Comparison of ENCODE assay signal across 13 cellular contexts in genomic region chr2:36408198-36408703, GRCh38. TPM values are rescaled to one million over a fixed set of nuclear protein-coding genes. Genes with fewer than 3 reads are reported as not detected.
DNase-seq lines count a peak whose midpoint lies in the region; ATAC-seq, FAIRE-seq and TF ChIP-seq lines count a peak whose summit lies in the region.
"Had no signal": no experiment of that assay in that cellular context is flagged by ENCODE, and none has a peak within 500 bp of the region (broad histone marks: within the 10 kb centered on the region; RNA-seq: fewer than 3 reads in every experiment).

No MANE protein-coding gene starts in this region.

- no peaks in the 10 kb centered on the region for H3K36me3 ChIP-seq in ovary
- H3K36me3 ChIP-seq: HAP-1 had no signal

- peak; percentile 87 for DNase-seq in ELF-1 (ENCODE audit: low read depth, low spot score)
- peak; percentile 84 for DNase-seq in astrocyte of the hippocampus (ENCODE audit: low read depth, low spot score)
- DNase-seq in Right ventricle myocardium superior: peak; percentile 38
- peak; percentile 27 to 57 (median 35) for DNase-seq in ovary
- no peak for DNase-seq in urothelium cell line (ENCODE audit: low spot score)
- DNase-seq in activated CD8-positive, alpha-beta T cell treated with anti-CD3 and anti-CD28 coated beads, Interleukin-2, amount 10 ng/mL, durations not matched to agents 7 days and 5 days: no peak
- no peak for DNase-seq in stimulated activated naive CD8-positive, alpha-beta T cell treated with anti-CD3 and anti-CD28 coated beads, Interleukin-15, Interleukin-2, amounts not matched to agents 100 U/mL and 50 U/mL, for 24 hours
- DNase-seq: NCI-H524 treated with DMSO at 0.1 percent for 48 hours; stimulated activated naive CD4-positive, alpha-beta T cell had no signal

- intact Hi-C loops in Right ventricle myocardium superior (cut with DNase I): no loop called here
- intact Hi-C loops in ovary (cut with DNase I): no loop called here

- H3K27ac Mint-ChIP-seq in activated CD8-positive, alpha-beta T cell treated with anti-CD3 and anti-CD28 coated beads, Interleukin-2, amount 10 ng/mL, durations not matched to agents 7 days and 5 days: no peak overlapping the region
- H3K27ac Mint-ChIP-seq: activated naive CD4-positive, alpha-beta T cell treated with anti-CD3 and anti-CD28 coated beads, Interleukin-2, amount 50 U/mL, for 72 hours had no signal

- TF ChIP-seq CTCF in ovary (IDR thresholded peaks at IDR 0.05): no peak

- POLR2A ChIA-PET in activated CD8-positive, alpha-beta T cell treated with anti-CD3 and anti-CD28 coated beads, Interleukin-2, amount 10 ng/mL, durations not matched to agents 7 days and 5 days (lab: Charles Lee): no interaction called here

- FAIRE-seq in urothelium cell line (lab: Jason Lieb, UNC): no peak

- ATAC-seq in Right ventricle myocardium superior (ENCODE audit: poor library complexity) (peak; percentile 62), GM18519 (IDR thresholded peaks at IDR 0.05; ENCODE audit: low FRiP score, unreplicated experiment) (no peak)
- no peak for ATAC-seq in activated CD8-positive, alpha-beta T cell treated with anti-CD3 and anti-CD28 coated beads, Interleukin-2, amount 10 ng/mL, durations not matched to agents 7 days and 5 days
- ATAC-seq in stimulated activated naive CD8-positive, alpha-beta T cell treated with anti-CD3 and anti-CD28 coated beads, Interleukin-15, Interleukin-2, amounts not matched to agents 100 U/mL and 50 U/mL, for 24 hours: no peak
- ATAC-seq: activated naive CD4-positive, alpha-beta T cell treated with anti-CD3 and anti-CD28 coated beads, Interleukin-2, amount 50 U/mL, for 72 hours had no signal

- no peak for TF ChIP-seq EP300 in ovary (IDR thresholded peaks at IDR 0.05)

- H3K27me3 Mint-ChIP-seq in activated CD8-positive, alpha-beta T cell treated with anti-CD3 and anti-CD28 coated beads, Interleukin-2, amount 10 ng/mL, durations not matched to agents 7 days and 5 days (ENCODE audit: low read depth): peaks cover 2% of the 10 kb centered on the region

- TF ChIP-seq POLR2A in ovary (IDR thresholded peaks at IDR 0.05): no peak

- no peaks in the 10 kb centered on the region for H3K4me1 Mint-ChIP-seq in activated CD8-positive, alpha-beta T cell treated with anti-CD3 and anti-CD28 coated beads, Interleukin-2, amount 10 ng/mL, durations not matched to agents 7 days and 5 days (ENCODE audit: low read depth)

- H3K4me3 Mint-ChIP-seq in activated CD8-positive, alpha-beta T cell treated with anti-CD3 and anti-CD28 coated beads, Interleukin-2, amount 10 ng/mL, durations not matched to agents 7 days and 5 days: no peak overlapping the region

- CTCF ChIA-PET in activated CD8-positive, alpha-beta T cell treated with anti-CD3 and anti-CD28 coated beads, Interleukin-2, amount 10 ng/mL, durations not matched to agents 7 days and 5 days (lab: Charles Lee): no interaction called here

- H3K36me3 Mint-ChIP-seq in activated CD8-positive, alpha-beta T cell treated with anti-CD3 and anti-CD28 coated beads, Interleukin-2, amount 10 ng/mL, durations not matched to agents 7 days and 5 days (ENCODE audit: low read depth): no peaks in the 10 kb centered on the region
- H3K36me3 Mint-ChIP-seq: activated naive CD4-positive, alpha-beta T cell treated with anti-CD3 and anti-CD28 coated beads, Interleukin-2, amount 50 U/mL, for 72 hours had no signal

- H3K27me3 ChIP-seq in ovary: no peaks in the 10 kb centered on the region

- H3K4me3 ChIP-seq in ovary: no peak overlapping the region
- H3K4me3 ChIP-seq: HAP-1 had no signal

- H3K9me3 Mint-ChIP-seq in activated CD8-positive, alpha-beta T cell treated with anti-CD3 and anti-CD28 coated beads, Interleukin-2, amount 10 ng/mL, durations not matched to agents 7 days and 5 days (ENCODE audit: insufficient read depth): no peaks in the 10 kb centered on the region
- H3K9me3 Mint-ChIP-seq: activated naive CD4-positive, alpha-beta T cell treated with anti-CD3 and anti-CD28 coated beads, Interleukin-2, amount 50 U/mL, for 72 hours had no signal

- no peak overlapping the region for H3K27ac ChIP-seq in ovary
- H3K27ac ChIP-seq: C4-2B had no signal

- H3K9me3 ChIP-seq in ovary: no peaks in the 10 kb centered on the region
- H3K9me3 ChIP-seq: HAP-1 had no signal

- H3K4me1 ChIP-seq in ovary (ENCODE audit: insufficient read depth): peaks cover 8% of the 10 kb centered on the region
- H3K4me1 ChIP-seq: HAP-1 had no signal

- 20 to 42% (median 27%) methylated on average over 10 of the region's 10 CpGs for WGBS in ovary, 3 donors

RNA-seq across cellular contexts. Expression of gene CRIM1, which starts 52.7 kb away (rescaled TPM):
- total RNA-seq in Right ventricle myocardium superior (17.2 TPM), ovary (100 to 1,000 TPM in 1 of 7 donors, 10 to 100 TPM in 6; 58.6 to 134 (median 68.1) TPM)
- polyA plus RNA-seq in ovary: 10 to 100 TPM; 38.4 to 65.0 TPM
- total RNA-seq in activated CD8-positive, alpha-beta T cell treated with anti-CD3 and anti-CD28 coated beads, Interleukin-2, amount 10 ng/mL, durations not matched to agents 7 days and 5 days: 1 to 10 TPM; 3.7 to 4.4 TPM

Comparison
In these comparisons a context has a peak if more than half of its experiments do, and no peak if none do; other contexts are left out.
1. DNase-seq: peak in ELF-1 (single experiment), astrocyte of the hippocampus (single experiment), Right ventricle myocardium superior (single experiment) and ovary (5 of 5); none in urothelium cell line (single experiment), activated CD8-positive, alpha-beta T cell treated with anti-CD3 and anti-CD28 coated beads, Interleukin-2, amount 10 ng/mL, durations not matched to agents 7 days and 5 days (single experiment) and stimulated activated naive CD8-positive, alpha-beta T cell treated with anti-CD3 and anti-CD28 coated beads, Interleukin-15, Interleukin-2, amounts not matched to agents 100 U/mL and 50 U/mL, for 24 hours (single experiment).